In genomic region chrX:20140410-20140809, GRCh38 we compare ENCODE assay signal across 2 cellular contexts.
TF ChIP-seq lines count a peak whose summit lies in the region.

No MANE protein-coding gene starts in this region.

TF ChIP-seq in IMR-90, 13 proteins besides CTCF, POLR2A, EP300 and RAD21:
- TF ChIP-seq MAZ (IDR thresholded peaks at IDR 0.05; ENCODE audit: borderline replicate concordance, low read depth, low read length), result no peak
- no peak for TF ChIP-seq RFX5 (IDR thresholded peaks at IDR 0.05; ENCODE audit: low read depth, low read length)
- TF ChIP-seq CEBPB (IDR thresholded peaks at IDR 0.05; ENCODE audit: low read depth, low read length), result no peak
- TF ChIP-seq MAFK (IDR thresholded peaks at IDR 0.05; ENCODE audit: low read depth, low read length), result no peak
- no peak for TF ChIP-seq ELK1 (IDR thresholded peaks at IDR 0.05; ENCODE audit: borderline replicate concordance, low read depth, low read length)

TF ChIP-seq in GM12878, 131 proteins besides CTCF, POLR2A, EP300 and RAD21:
- 0 out of 2 replicates have a peak, but pooled peaks have one; percentile 24 for TF ChIP-seq PKNOX1 (IDR thresholded peaks at IDR 0.05)
- TF ChIP-seq SRF (IDR thresholded peaks at IDR 0.05; ENCODE audit: low read depth in 2 of 2, low read length in 2 of 2), result no peak
